Comparison of ENCODE assay signal across 26 cellular contexts in genomic region chr6:35483892-35484645, GRCh38. TPM values are rescaled to one million over a fixed set of nuclear protein-coding genes. Genes with fewer than 3 reads are reported as not detected.
DNase-seq lines count a peak whose midpoint lies in the region; ATAC-seq and TF ChIP-seq lines count a peak whose summit lies in the region.
"Had no signal": no experiment of that assay in that cellular context is flagged by ENCODE, and none has a peak within 500 bp of the region (broad histone marks: within the 10 kb centered on the region; RNA-seq: fewer than 3 reads in every experiment).

No MANE protein-coding gene starts in this region.

- 74 to 83% methylated on average over 13 of the region's 13 CpGs for WGBS in esophagus, 2 donors

- H3K4me3 Mint-ChIP-seq in Calu3 (ENCODE audit: low read depth, unreplicated experiment) = no peak overlapping the region
- H3K4me3 Mint-ChIP-seq: activated CD8-positive, alpha-beta memory T cell treated with anti-CD3 and anti-CD28 coated beads, Interleukin-2, amount 10 ng/mL, durations not matched to agents 7 days and 5 days; CD4-positive, CD25-positive, alpha-beta regulatory T cell; neural progenitor cell; stimulated activated effector memory CD8-positive, alpha-beta T cell treated with anti-CD3 and anti-CD28 coated beads, Interleukin-12 subunit alpha, Interleukin-12 subunit beta, amount 100 ng/mL, for 72 hours had no signal

- H3K4me1 Mint-ChIP-seq in Calu3 (ENCODE audit: low read depth, unreplicated experiment) = peaks cover 56% of the 10 kb centered on the region

- H3K27me3 ChIP-seq in PC-3 (ENCODE audit: low read length) (no peaks in the 10 kb centered on the region), esophagus (ENCODE audit: control insufficient read depth in 1 of 2, insufficient read depth in 2 of 2, low read length in 2 of 2) (no peaks in the 10 kb centered on the region)
- H3K27me3 ChIP-seq: cardiac muscle cell, heart right ventricle, neural progenitor cell, tibial nerve had no signal

- H3K9ac ChIP-seq in PC-3 (ENCODE audit: low read length) = no peak overlapping the region
- H3K9ac ChIP-seq: neural progenitor cell had no signal

- no peaks in the 10 kb centered on the region for H3K27me3 Mint-ChIP-seq in Calu3 (ENCODE audit: unreplicated experiment)
- H3K27me3 Mint-ChIP-seq: activated CD8-positive, alpha-beta memory T cell treated with anti-CD3 and anti-CD28 coated beads, Interleukin-2, amount 10 ng/mL, durations not matched to agents 7 days and 5 days had no signal

- peaks cover 39% of the 10 kb centered on the region for H3K4me1 ChIP-seq in PC-3 (ENCODE audit: insufficient read depth, low read length)
- peaks cover 2 to 31% of the 10 kb centered on the region in 2 donors for H3K4me1 ChIP-seq in esophagus (ENCODE audit: control insufficient read depth in 2 of 2, insufficient read depth in 2 of 2, low read length in 1 of 2)

- H3F3A ChIP-seq in PC-3 (ENCODE audit: low read length, unreplicated experiment) = no peaks in the 10 kb centered on the region

- peaks cover 41% of the 10 kb centered on the region for H3K36me3 Mint-ChIP-seq in Calu3 (ENCODE audit: insufficient read depth, unreplicated experiment)
- H3K36me3 Mint-ChIP-seq: activated CD8-positive, alpha-beta memory T cell treated with anti-CD3 and anti-CD28 coated beads, Interleukin-2, amount 10 ng/mL, durations not matched to agents 7 days and 5 days; CD4-positive, CD25-positive, alpha-beta regulatory T cell; stimulated activated effector memory CD8-positive, alpha-beta T cell treated with anti-CD3 and anti-CD28 coated beads, Interleukin-12 subunit alpha, Interleukin-12 subunit beta, amount 100 ng/mL, for 72 hours had no signal

- H3K4me2 ChIP-seq in PC-3 (ENCODE audit: low read length) = no peak overlapping the region

- peaks cover 6% of the 10 kb centered on the region; the same call in 1 of the 2 replicates for H3K79me2 ChIP-seq in PC-3 (ENCODE audit: low read length)

- no peak for ATAC-seq in PC-3
- ATAC-seq in HG03520 (IDR thresholded peaks at IDR 0.05; ENCODE audit: unreplicated experiment) = no peak
- no peak for ATAC-seq in GM18870 (IDR thresholded peaks at IDR 0.05; ENCODE audit: unreplicated experiment)
- ATAC-seq: activated CD8-positive, alpha-beta memory T cell treated with anti-CD3 and anti-CD28 coated beads, Interleukin-2, amount 10 ng/mL, durations not matched to agents 7 days and 5 days had no signal

- intact Hi-C loops in Calu3 (cut with micrococcal nuclease; ENCODE audit: unreplicated experiment) = no loop called here
- intact Hi-C loops in PC-3 (cut with micrococcal nuclease) = loop anchor here (2.0 kb wide), 1 partner anchor 15 kb away; the partner anchor contains the start of gene RPL10A
- intact Hi-C loops in posterior vena cava (cut with DNase I) = no loop called here

- no peak overlapping the region for H2AFZ ChIP-seq in PC-3 (ENCODE audit: low read length)
- H2AFZ ChIP-seq: neural progenitor cell had no signal

- H3K27ac Mint-ChIP-seq in Calu3 (ENCODE audit: unreplicated experiment) = peak overlapping the region; percentile 94
- H3K27ac Mint-ChIP-seq: activated CD8-positive, alpha-beta memory T cell treated with anti-CD3 and anti-CD28 coated beads, Interleukin-2, amount 10 ng/mL, durations not matched to agents 7 days and 5 days; CD4-positive, CD25-positive, alpha-beta regulatory T cell; stimulated activated effector memory CD8-positive, alpha-beta T cell treated with anti-CD3 and anti-CD28 coated beads, Interleukin-12 subunit alpha, Interleukin-12 subunit beta, amount 100 ng/mL, for 72 hours had no signal

- H3K9me3 ChIP-seq in PC-3 (ENCODE audit: low read length) (no peaks in the 10 kb centered on the region), esophagus (ENCODE audit: control insufficient read depth in 2 of 2, insufficient read depth in 1 of 2, low read depth in 1 of 2, low read length in 1 of 2) (no peaks in the 10 kb centered on the region)
- H3K9me3 ChIP-seq: heart right ventricle, tibial nerve had no signal

- no peak overlapping the region for H3K4me3 ChIP-seq in PC-3 (ENCODE audit: low read length)
- H3K4me3 ChIP-seq in esophagus (ENCODE audit: low read depth in 1 of 2, low read length in 2 of 2) = no peak overlapping the region
- H3K4me3 ChIP-seq: cardiac muscle cell, heart right ventricle, neural progenitor cell, SK-N-MC, tibial nerve had no signal

- no peaks in the 10 kb centered on the region for H3K9me3 Mint-ChIP-seq in Calu3 (ENCODE audit: low read depth, unreplicated experiment)
- H3K9me3 Mint-ChIP-seq: CD4-positive, CD25-positive, alpha-beta regulatory T cell; neural progenitor cell; stimulated activated effector memory CD8-positive, alpha-beta T cell treated with anti-CD3 and anti-CD28 coated beads, Interleukin-12 subunit alpha, Interleukin-12 subunit beta, amount 100 ng/mL, for 72 hours had no signal

- H3K27ac ChIP-seq in PC-3 (ENCODE audit: low read length) = 0 out of 2 replicates have a peak overlapping the region, but pooled peaks have one; percentile 90
- H3K27ac ChIP-seq in esophagus (ENCODE audit: low read depth in 2 of 2, low read length in 1 of 2) = peak overlapping the region; percentile 3 to 90
- H3K27ac ChIP-seq: neural progenitor cell, SK-N-MC had no signal

- no peaks in the 10 kb centered on the region for H3K9me2 ChIP-seq in PC-3 (replicated peaks; ENCODE audit: low read length)

- CTCF ChIA-PET in Calu3 (lab: Charles Lee) (no interaction called here), PC-3 (lab: Charles Lee) (no interaction called here)

- DNase-seq in Calu3 (no peak), PC-3 (no peak), posterior vena cava (ENCODE audit: low spot score) (peak; percentile 56), medulla oblongata (ENCODE audit: extremely low spot score) (no peak)
- DNase-seq in activated CD8-positive, alpha-beta memory T cell treated with anti-CD3 and anti-CD28 coated beads, Interleukin-2, amount 50 U/mL, for 4 hours = no peak
- DNase-seq: activated CD8-positive, alpha-beta memory T cell treated with anti-CD3 and anti-CD28 coated beads, Interleukin-2, amount 10 ng/mL, durations not matched to agents 7 days and 5 days; CD4-positive, CD25-positive, alpha-beta regulatory T cell; effector memory CD4-positive, alpha-beta T cell; GOT3; heart right ventricle; KG1; NCI-H1048; NCI-H2107; NCI-H526; OCI-M1; retina; T-helper 9 cell had no signal

- POLR2A ChIA-PET in PC-3 (lab: Charles Lee; ENCODE audit: unreplicated experiment) = no interaction called here

- no peak for TF ChIP-seq CTCF in Calu3 (IDR thresholded peaks at IDR 0.05; ENCODE audit: unreplicated experiment)
- TF ChIP-seq CTCF in PC-3 (conservative IDR thresholded peaks at IDR 0.05; ENCODE audit: low read depth, low read length) = no peak

- no peaks in the 10 kb centered on the region for H3K36me3 ChIP-seq in PC-3 (ENCODE audit: low read depth, low read length)
- H3K36me3 ChIP-seq in esophagus (ENCODE audit: control insufficient read depth in 2 of 2, insufficient read depth in 2 of 2, low read length in 1 of 2) = peaks cover 6 to 19% of the 10 kb centered on the region in 2 donors
- H3K36me3 ChIP-seq: neural progenitor cell had no signal

- no peaks in the 10 kb centered on the region for H4K20me1 ChIP-seq in PC-3 (ENCODE audit: low read length)

- BruUV-seq in Calu3 (replicated peaks; lab: Mats Ljungman, UMichigan) (no TSS peak), PC-3 (replicated peaks; lab: Mats Ljungman, UMichigan) (no TSS peak)

RNA-seq across cellular contexts. Expression of gene TEAD3, which starts 12.8 kb away (rescaled TPM):
- 27.3 and 28.3 TPM in 2 replicates for total RNA-seq in Calu3 (2022)
- total RNA-seq in PC-3 (2014; rRNA removed) = 9.2 and 15.4 TPM in 2 replicates
- polyA plus RNA-seq in esophagus = 10 to 100 TPM; 28.6 to 29.1 TPM
- total RNA-seq in posterior vena cava = 10 to 100 TPM; 69.8 to 73.8 TPM
- total RNA-seq: CD4-positive, CD25-positive, alpha-beta regulatory T cell had no signal

RNA-seq across cellular contexts. Expression of gene RPL10A, which starts 15.9 kb away (rescaled TPM):
- 789 and 828 TPM in 2 replicates for total RNA-seq in Calu3 (2022)
- total RNA-seq in PC-3 (2014; rRNA removed) = 1,114 and 1,509 TPM in 2 replicates
- polyA plus RNA-seq in esophagus = 1,000 to 10,000 TPM in 1 of 2 donors, 100 to 1,000 TPM in 1; 735 to 2,438 TPM
- 1,000 to 10,000 TPM in 1 of 2 donors, 100 to 1,000 TPM in 1; 816 to 1,010 TPM for total RNA-seq in posterior vena cava

RNA-seq across cellular contexts. Expression of gene TULP1, which starts 28.6 kb away (rescaled TPM):
- total RNA-seq in Calu3 (2022) (not detected in 2 replicates), PC-3 (2014; rRNA removed) (not detected in 2 replicates), posterior vena cava (not detected)
- under 1 TPM; 0.08 TPM for polyA plus RNA-seq in esophagus
- total RNA-seq: activated CD8-positive, alpha-beta memory T cell treated with anti-CD3 and anti-CD28 coated beads, Interleukin-2, amount 10 ng/mL, durations not matched to agents 7 days and 5 days; CD4-positive, CD25-positive, alpha-beta regulatory T cell; heart right ventricle had no signal
- polyA plus RNA-seq: AG04450; CD4-positive, CD25-positive, alpha-beta regulatory T cell had no signal

RNA-seq across cellular contexts. Expression of gene FANCE, which starts 31.9 kb away (rescaled TPM):
- total RNA-seq in Calu3 (2022) = 10.4 and 10.9 TPM in 2 replicates
- 13.8 and 18.6 TPM in 2 replicates for total RNA-seq in PC-3 (2014; rRNA removed)
- 1 to 10 TPM; 4.6 to 6.3 TPM for polyA plus RNA-seq in esophagus
- 1 to 10 TPM; 2.5 to 4.0 TPM for total RNA-seq in posterior vena cava
